In genomic region chr3:51384730-51385473, GRCh38 we compare ENCODE assay signal across 8 cellular contexts. TPM values are rescaled to one million over a fixed set of nuclear protein-coding genes. Genes with fewer than 3 reads are reported as not detected.
DNase-seq lines count a peak whose midpoint lies in the region; ATAC-seq and TF ChIP-seq lines count a peak whose summit lies in the region.

Gene MANF (plus strand): TSS chr3:51385291. CDS start chr3:51385343, 52 bp downstream.

- peak within 1 kb of the TSS; percentile 99 for H3K27ac Mint-ChIP-seq in T-helper 17 cell
- H3K27ac Mint-ChIP-seq in progenitor cell of endocrine pancreas, result peak within 1 kb of the TSS; percentile 100

- no peaks in the 10 kb centered on the region for H3K27me3 Mint-ChIP-seq in T-helper 17 cell
- H3K27me3 Mint-ChIP-seq in progenitor cell of endocrine pancreas, result no peaks in the 10 kb centered on the region

- H3K4me3 Mint-ChIP-seq in T-helper 17 cell, result peak within 1 kb of the TSS; percentile 96
- H3K4me3 Mint-ChIP-seq in progenitor cell of endocrine pancreas (ENCODE audit: low read depth), result peak within 1 kb of the TSS; percentile 99

- DNase-seq in NCI-H1694 treated with DMSO at 0.1 percent for 48 hours (lab: John Stamatoyannopoulos, UW) (peak; percentile 47), T-helper 17 cell (peak; percentile 94 to 98 (median 96)), amygdala (lab: John Stamatoyannopoulos, UW) (peak; percentile 45 to 99 (median 96)), left cardiac atrium (peak; percentile 99), progenitor cell of endocrine pancreas (ENCODE audit: low spot score, unreplicated experiment) (peak; percentile 94), ureter (ENCODE audit: low spot score) (peak; percentile 98)

- TF ChIP-seq CTCF in progenitor cell of endocrine pancreas (IDR thresholded peaks at IDR 0.05; ENCODE audit: unreplicated experiment), result no peak

- no peaks in the 10 kb centered on the region for H3K9me3 Mint-ChIP-seq in progenitor cell of endocrine pancreas (ENCODE audit: low read depth)

- H3K4me1 Mint-ChIP-seq in T-helper 17 cell, result peaks cover 39% of the 10 kb centered on the region
- peaks cover 37% of the 10 kb centered on the region for H3K4me1 Mint-ChIP-seq in progenitor cell of endocrine pancreas (ENCODE audit: low read depth)

- ATAC-seq in HG02885 (IDR thresholded peaks at IDR 0.05; ENCODE audit: poor library complexity, unreplicated experiment) (peak; percentile 96), T-helper 17 cell (peak; percentile 95), left cardiac atrium (peak; percentile 98 to 99)

- H3K36me3 Mint-ChIP-seq in T-helper 17 cell (ENCODE audit: low read depth) (peaks cover 4% of the 10 kb centered on the region), progenitor cell of endocrine pancreas (ENCODE audit: insufficient read depth) (peaks cover 15% of the 10 kb centered on the region)

- TF ChIP-seq POLR2A in GM15510 (IDR thresholded peaks at IDR 0.05; ENCODE audit: borderline replicate concordance, extremely low read depth, insufficient read length), result peak; percentile 93

- no peaks in the 10 kb centered on the region for H3K9me3 ChIP-seq in T-helper 17 cell (ENCODE audit: control insufficient read depth, low read length, poor library complexity, severe bottlenecking)

- intact Hi-C loops in left cardiac atrium (cut with DNase I), result loop anchor here (5.0 to 10.0 kb wide), 3 partner anchors 768 to 810 kb away; partner anchors contain the start of genes MAPKAPK3 (in 2 of the 2) and CISH (in 1 of the 2)

RNA-seq across cellular contexts. Expression of gene MANF, which starts in this region (rescaled TPM):
- total RNA-seq in T-helper 17 cell (10 to 100 TPM; 35.4 to 43.3 TPM), left cardiac atrium (10 to 100 TPM; 59.2 to 97.0 TPM), progenitor cell of endocrine pancreas (130 and 131 TPM in 2 replicates), ureter (90.4 TPM)

Comparison
In these comparisons a context has a peak if more than half of its experiments do, and no peak if none do; other contexts are left out.
1. Peak in every context shown above with its lines: DNase-seq and ATAC-seq.
2. DNase-seq: peak in every context shown above with its lines; median percentile 99 in left cardiac atrium; 98 in ureter; 96 in amygdala; 96 in T-helper 17 cell; 94 in progenitor cell of endocrine pancreas; 47 in NCI-H1694 treated with DMSO at 0.1 percent for 48 hours.